ENCODE assay signal across 3 cellular contexts in genomic region chr11:94396282-94396681, GRCh38.
TF ChIP-seq lines count a peak whose summit lies in the region.

No MANE protein-coding gene starts in this region.

TF ChIP-seq in HCT116, 20 proteins besides CTCF, POLR2A, EP300 and RAD21:
- no peak for TF ChIP-seq TCF7L2 (IDR thresholded peaks at IDR 0.05; ENCODE audit: borderline replicate concordance, extremely low read depth, insufficient read depth, insufficient read length)
- no peak for TF ChIP-seq EGR1 (IDR thresholded peaks at IDR 0.05; ENCODE audit: low read depth)
- no peak for TF ChIP-seq EZH2 (IDR thresholded peaks at IDR 0.05)
- no peak for TF ChIP-seq ZNF274 (IDR thresholded peaks at IDR 0.05; ENCODE audit: low read depth, low read length)
- no peak for TF ChIP-seq REST (IDR thresholded peaks at IDR 0.05; ENCODE audit: low read depth)
- TF ChIP-seq POLR2AphosphoS5 (IDR thresholded peaks at IDR 0.05; ENCODE audit: low read depth, low read length): no peak
- no peak for TF ChIP-seq ELF1 (IDR thresholded peaks at IDR 0.05; ENCODE audit: borderline replicate concordance, low read depth)

TF ChIP-seq in H1, 55 proteins besides CTCF, POLR2A, EP300 and RAD21:
- TF ChIP-seq TEAD4 (IDR thresholded peaks at IDR 0.05; ENCODE audit: low read depth, low read length) (no peak), CHD2 (IDR thresholded peaks at IDR 0.05; ENCODE audit: low read length) (no peak), CBX8 (IDR thresholded peaks at IDR 0.05; ENCODE audit: borderline replicate concordance, low read depth, low read length) (no peak), RNF2 (IDR thresholded peaks at IDR 0.05; ENCODE audit: borderline replicate concordance, low read depth, low read length, missing control alignments, poor library complexity, severe bottlenecking) (no peak)

TF ChIP-seq in HEK293T, 16 proteins besides CTCF, POLR2A, EP300 and RAD21:
- TF ChIP-seq FOXM1 (IDR thresholded peaks at IDR 0.05; ENCODE audit: borderline replicate concordance) (no peak), ZNF384 (IDR thresholded peaks at IDR 0.05) (no peak), NFRKB (IDR thresholded peaks at IDR 0.05) (no peak), ELF4 (IDR thresholded peaks at IDR 0.05) (no peak), TARDBP (IDR thresholded peaks at IDR 0.05) (no peak), ARNT (IDR thresholded peaks at IDR 0.05) (no peak), L3MBTL2 (conservative IDR thresholded peaks at IDR 0.05) (no peak), SUZ12 (IDR thresholded peaks at IDR 0.05) (no peak)
- TF ChIP-seq, protein P1, sequence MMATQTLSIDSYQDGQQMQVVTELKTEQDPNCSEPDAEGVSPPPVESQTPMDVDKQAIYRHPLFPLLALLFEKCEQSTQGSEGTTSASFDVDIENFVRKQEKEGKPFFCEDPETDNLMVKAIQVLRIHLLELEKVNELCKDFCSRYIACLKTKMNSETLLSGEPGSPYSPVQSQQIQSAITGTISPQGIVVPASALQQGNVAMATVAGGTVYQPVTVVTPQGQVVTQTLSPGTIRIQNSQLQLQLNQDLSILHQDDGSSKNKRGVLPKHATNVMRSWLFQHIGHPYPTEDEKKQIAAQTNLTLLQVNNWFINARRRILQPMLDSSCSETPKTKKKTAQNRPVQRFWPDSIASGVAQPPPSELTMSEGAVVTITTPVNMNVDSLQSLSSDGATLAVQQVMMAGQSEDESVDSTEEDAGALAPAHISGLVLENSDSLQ (IDR thresholded peaks at IDR 0.05): no peak
